Comparison of ENCODE assay signal across 19 cellular contexts in genomic region chrX:51440365-51440764, GRCh38. TPM values are rescaled to one million over a fixed set of nuclear protein-coding genes. Genes with fewer than 3 reads are reported as not detected.
DNase-seq lines count a peak whose midpoint lies in the region; ATAC-seq, FAIRE-seq and TF ChIP-seq lines count a peak whose summit lies in the region.
"Had no signal": no experiment of that assay in that cellular context is flagged by ENCODE, and none has a peak within 500 bp of the region (broad histone marks: within the 10 kb centered on the region; RNA-seq: fewer than 3 reads in every experiment).

No MANE protein-coding gene starts in this region.

- FAIRE-seq in urothelium cell line (lab: Jason Lieb, UNC): no peak
- FAIRE-seq: D721Med, GM12892 had no signal

- intact Hi-C loops in left ventricle myocardium inferior (cut with micrococcal nuclease): no loop called here

- H3K4me3 ChIP-seq in HUES48 (ENCODE audit: low read depth, low read length) (peak overlapping the region; percentile 27; the same call in 1 of the 2 replicates), iPS-18a (ENCODE audit: low read length) (peak overlapping the region; percentile 29), left ventricle myocardium inferior (no peak overlapping the region)
- H3K4me3 ChIP-seq: A549, GM23248 had no signal

- DNase-seq in G401 (ENCODE audit: low spot score): peak; percentile 49
- peak; percentile 1 for DNase-seq in cerebellum (ENCODE audit: low spot score)
- no peak for DNase-seq in left ventricle myocardium inferior
- DNase-seq in urothelium cell line (ENCODE audit: low spot score): no peak
- no peak for DNase-seq in NCI-H1694 treated with DMSO at 0.1 percent for 48 hours (lab: John Stamatoyannopoulos, UW)
- DNase-seq: AML-193; Caco-2; CD4-positive, alpha-beta T cell; GDM1; GM23248; H7 had no signal

- in situ Hi-C loops in G401 (cut with HindIII; ENCODE audit: low sequenced_read_pairs): no loop called here

- no peaks in the 10 kb centered on the region for H3K27me3 ChIP-seq in HUES48 (ENCODE audit: control insufficient read depth, insufficient read depth, low read length)
- no peaks in the 10 kb centered on the region for H3K27me3 ChIP-seq in iPS-18a (ENCODE audit: control insufficient read depth, insufficient read depth, low read length)
- H3K27me3 ChIP-seq in left ventricle myocardium inferior (ENCODE audit: low read depth): no peaks in the 10 kb centered on the region

- H3K27ac ChIP-seq in HUES48 (ENCODE audit: low read depth, low read length): no peak overlapping the region
- H3K27ac ChIP-seq in iPS-18a (ENCODE audit: low read length): no peak overlapping the region
- no peak overlapping the region for H3K27ac ChIP-seq in left ventricle myocardium inferior (replicated peaks)
- H3K27ac ChIP-seq: 22Rv1, A549, C4-2B, GM23248 had no signal

- no peak for ATAC-seq in GM21423 (IDR thresholded peaks at IDR 0.05; ENCODE audit: unreplicated experiment)
- ATAC-seq: A549 had no signal

- H3K4me1 ChIP-seq in HUES48 (ENCODE audit: control insufficient read depth, insufficient read depth, low read length): peaks cover 13% of the 10 kb centered on the region
- peaks cover 10% of the 10 kb centered on the region for H3K4me1 ChIP-seq in iPS-18a (ENCODE audit: control insufficient read depth, low read depth, low read length)
- no peaks in the 10 kb centered on the region for H3K4me1 ChIP-seq in left ventricle myocardium inferior
- H3K4me1 ChIP-seq: A549, Caco-2 had no signal

- no peak for TF ChIP-seq CTCF in left ventricle myocardium inferior (IDR thresholded peaks at IDR 0.05; ENCODE audit: borderline replicate concordance)

- peaks cover 11% of the 10 kb centered on the region for H3K9me3 ChIP-seq in HUES48 (ENCODE audit: control insufficient read depth, insufficient read depth, low read length)
- H3K9me3 ChIP-seq in iPS-18a (ENCODE audit: control insufficient read depth, low read depth, low read length): peaks cover 15% of the 10 kb centered on the region
- no peaks in the 10 kb centered on the region for H3K9me3 ChIP-seq in left ventricle myocardium inferior (replicated peaks)
- H3K9me3 ChIP-seq: A549, Caco-2 had no signal

- H3K9ac ChIP-seq in HUES48 (ENCODE audit: low read depth, low read length) (no peak overlapping the region), iPS-18a (ENCODE audit: low read length) (no peak overlapping the region)
- H3K9ac ChIP-seq: GM23248 had no signal

- no peaks in the 10 kb centered on the region for H3K36me3 ChIP-seq in HUES48 (ENCODE audit: control insufficient read depth, insufficient read depth, low read length)
- H3K36me3 ChIP-seq in iPS-18a (ENCODE audit: control insufficient read depth, low read depth, low read length): no peaks in the 10 kb centered on the region
- no peaks in the 10 kb centered on the region for H3K36me3 ChIP-seq in left ventricle myocardium inferior

RNA-seq across cellular contexts. Expression of gene NUDT11, which starts 56.0 kb away (rescaled TPM):
- total RNA-seq in G401 (2014; rRNA removed; shearing (Covaris generic)): 3.0 and 3.1 TPM in 2 replicates
- 41.6 TPM for total RNA-seq in cerebellum
- 0.14 TPM for total RNA-seq in left ventricle myocardium inferior
- total RNA-seq: Caco-2 had no signal

Comparison
In these comparisons a context has a peak if more than half of its experiments do, and no peak if none do; other contexts are left out.
1. DNase-seq: peak in G401 (single experiment) and cerebellum (single experiment); none in left ventricle myocardium inferior (single experiment), urothelium cell line (single experiment) and NCI-H1694 treated with DMSO at 0.1 percent for 48 hours (single experiment).
2. RNA of gene NUDT11, which starts 56.0 kb away (total RNA-seq): 41.6 TPM in cerebellum (single experiment); 3.0 to 3.1 TPM in G401 and 0.14 TPM in left ventricle myocardium inferior (single experiment); every median in the first group is over 10 times any median in the second.